In genomic region chr16:564690-565419, GRCh38 we compare ENCODE assay signal across 2 cellular contexts.
TF ChIP-seq lines count a peak whose summit lies in the region.

No MANE protein-coding gene starts in this region.

TF ChIP-seq in SK-N-SH, 30 proteins besides CTCF, POLR2A, EP300 and RAD21:
- TF ChIP-seq SMC3 (IDR thresholded peaks at IDR 0.05; ENCODE audit: low read depth, low read length) (no peak), TCF12 (IDR thresholded peaks at IDR 0.05) (no peak), JUND (IDR thresholded peaks at IDR 0.05) (no peak), FOXJ3 (CRISPR knock-in tag; IDR thresholded peaks at IDR 0.05) (no peak), RXRA (IDR thresholded peaks at IDR 0.05; ENCODE audit: borderline replicate concordance, low read depth) (no peak), MXI1 (IDR thresholded peaks at IDR 0.05; ENCODE audit: low read depth, low read length) (no peak), REST (IDR thresholded peaks at IDR 0.05; ENCODE audit: low read depth, low read length) (no peak)

TF ChIP-seq in SK-N-SH treated with all-trans-retinoic acid at 6 μM for 48 hours, 23 proteins besides CTCF, POLR2A, EP300 and RAD21:
- TF ChIP-seq ISL1 (CRISPR knock-in tag; IDR thresholded peaks at IDR 0.05) (no peak), CSDC2 (CRISPR knock-in tag; IDR thresholded peaks at IDR 0.05) (no peak), ZNF8 (CRISPR knock-in tag; IDR thresholded peaks at IDR 0.05) (no peak), GLIS3 (CRISPR knock-in tag; IDR thresholded peaks at IDR 0.05) (no peak), OSR1 (CRISPR knock-in tag; IDR thresholded peaks at IDR 0.05) (no peak), RARB (CRISPR knock-in tag; IDR thresholded peaks at IDR 0.05) (no peak)
- TF ChIP-seq, protein P1, sequence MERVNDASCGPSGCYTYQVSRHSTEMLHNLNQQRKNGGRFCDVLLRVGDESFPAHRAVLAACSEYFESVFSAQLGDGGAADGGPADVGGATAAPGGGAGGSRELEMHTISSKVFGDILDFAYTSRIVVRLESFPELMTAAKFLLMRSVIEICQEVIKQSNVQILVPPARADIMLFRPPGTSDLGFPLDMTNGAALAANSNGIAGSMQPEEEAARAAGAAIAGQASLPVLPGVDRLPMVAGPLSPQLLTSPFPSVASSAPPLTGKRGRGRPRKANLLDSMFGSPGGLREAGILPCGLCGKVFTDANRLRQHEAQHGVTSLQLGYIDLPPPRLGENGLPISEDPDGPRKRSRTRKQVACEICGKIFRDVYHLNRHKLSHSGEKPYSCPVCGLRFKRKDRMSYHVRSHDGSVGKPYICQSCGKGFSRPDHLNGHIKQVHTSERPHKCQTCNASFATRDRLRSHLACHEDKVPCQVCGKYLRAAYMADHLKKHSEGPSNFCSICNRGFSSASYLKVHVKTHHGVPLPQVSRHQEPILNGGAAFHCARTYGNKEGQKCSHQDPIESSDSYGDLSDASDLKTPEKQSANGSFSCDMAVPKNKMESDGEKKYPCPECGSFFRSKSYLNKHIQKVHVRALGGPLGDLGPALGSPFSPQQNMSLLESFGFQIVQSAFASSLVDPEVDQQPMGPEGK (CRISPR knock-in tag; IDR thresholded peaks at IDR 0.05; ENCODE audit: borderline replicate concordance) = no peak
